In genomic region chr11:114058871-114059277, GRCh38 we compare ENCODE assay signal across 8 cellular contexts. TPM values are rescaled to one million over a fixed set of nuclear protein-coding genes. Genes with fewer than 3 reads are reported as not detected.
DNase-seq lines count a peak whose midpoint lies in the region; ATAC-seq and TF ChIP-seq lines count a peak whose summit lies in the region.

No MANE protein-coding gene starts in this region.

- peak overlapping the region; percentile 72 for H3K4me3 Mint-ChIP-seq in activated CD8-positive, alpha-beta T cell treated with anti-CD3 and anti-CD28 coated beads for 36 hours

- POLR2A ChIA-PET in activated CD8-positive, alpha-beta T cell treated with anti-CD3 and anti-CD28 coated beads for 36 hours (lab: Charles Lee) = no interaction called here

- no peak overlapping the region for H3K27ac Mint-ChIP-seq in activated CD8-positive, alpha-beta T cell treated with anti-CD3 and anti-CD28 coated beads for 36 hours

- peak overlapping the region; percentile 97 to 99 for H3K4me3 ChIP-seq in prostate gland

- DNase-seq in DMS53 treated with DMSO at 0.1 percent for 48 hours (lab: John Stamatoyannopoulos, UW; ENCODE audit: unreplicated experiment) (peak; percentile 9), left cardiac atrium (peak; percentile 57), prostate gland (ENCODE audit: low spot score) (no peak), H4 (ENCODE audit: low spot score) (no peak), GF-D8 (lab: John Stamatoyannopoulos, UW) (no peak), NCI-H226 (no peak)
- no peak for DNase-seq in activated CD8-positive, alpha-beta T cell treated with anti-CD3 and anti-CD28 coated beads for 36 hours

- WGBS in prostate gland = 1% methylated on average over 25 of the region's 25 CpGs

- no peak for TF ChIP-seq CTCF in activated CD8-positive, alpha-beta T cell treated with anti-CD3 and anti-CD28 coated beads for 36 hours (IDR thresholded peaks at IDR 0.05)
- TF ChIP-seq CTCF in prostate gland (IDR thresholded peaks at IDR 0.05) = no peak

- H3K4me1 ChIP-seq in prostate gland (replicated peaks) = peaks cover 5% of the 10 kb centered on the region

- peaks cover 38% of the 10 kb centered on the region for H3K27me3 Mint-ChIP-seq in activated CD8-positive, alpha-beta T cell treated with anti-CD3 and anti-CD28 coated beads for 36 hours

- no peaks in the 10 kb centered on the region for H3K9me3 Mint-ChIP-seq in activated CD8-positive, alpha-beta T cell treated with anti-CD3 and anti-CD28 coated beads for 36 hours

- peaks cover 9 to 10% of the 10 kb centered on the region in 2 donors for H3K36me3 ChIP-seq in prostate gland

- TF ChIP-seq POLR2A in prostate gland (IDR thresholded peaks at IDR 0.05) = no peak

- H3K27me3 ChIP-seq in prostate gland (replicated peaks; ENCODE audit: insufficient read depth) = no peaks in the 10 kb centered on the region

- H3K36me3 Mint-ChIP-seq in activated CD8-positive, alpha-beta T cell treated with anti-CD3 and anti-CD28 coated beads for 36 hours (ENCODE audit: low read depth) = no peaks in the 10 kb centered on the region

- intact Hi-C loops in activated CD8-positive, alpha-beta T cell treated with anti-CD3 and anti-CD28 coated beads for 36 hours (cut with micrococcal nuclease) = loop anchor here (10.0 kb wide), 1 partner anchor 64 kb away; no protein-coding TSS in a partner anchor
- intact Hi-C loops in left cardiac atrium (cut with DNase I) = loop anchor here in 1 of 2 donors (5.0 kb wide), 1 partner anchor 123 kb away; no protein-coding TSS in a partner anchor
- intact Hi-C loops in prostate gland (cut with DNase I) = loop anchor here (2.0 kb wide), 1 partner anchor 202 kb away; no protein-coding TSS in a partner anchor

- CTCF ChIA-PET in activated CD8-positive, alpha-beta T cell treated with anti-CD3 and anti-CD28 coated beads for 36 hours (lab: Charles Lee) = interaction anchor here (1.0 to 1.3 kb wide), 2 partner anchors 201 to 202 kb away, joined by 3 to 7 read pairs; no protein-coding TSS in a partner anchor

- H3K9me3 ChIP-seq in prostate gland = no peaks in the 10 kb centered on the region

- ATAC-seq in activated CD8-positive, alpha-beta T cell treated with anti-CD3 and anti-CD28 coated beads for 36 hours = no peak
- no peak for ATAC-seq in left cardiac atrium
- no peak for ATAC-seq in GM21367 (IDR thresholded peaks at IDR 0.05; ENCODE audit: unreplicated experiment)

- peaks cover 3% of the 10 kb centered on the region for H3K4me1 Mint-ChIP-seq in activated CD8-positive, alpha-beta T cell treated with anti-CD3 and anti-CD28 coated beads for 36 hours (ENCODE audit: low read depth)

- H3K27ac ChIP-seq in prostate gland = peak overlapping the region; percentile 100

RNA-seq across cellular contexts. Expression of gene ZBTB16, which starts 0.6 kb away (rescaled TPM):
- total RNA-seq in activated CD8-positive, alpha-beta T cell treated with anti-CD3 and anti-CD28 coated beads for 36 hours = 10 to 100 TPM in 1 of 2 experiments, 1 to 10 TPM in 1; 9.5 to 10.1 TPM
- 10 to 100 TPM; 65.2 to 79.5 TPM for total RNA-seq in left cardiac atrium
- total RNA-seq in prostate gland = 100 to 1,000 TPM; 171 to 230 TPM
- not detected in 2 replicates for total RNA-seq in H4 (2014; rRNA removed; shearing (Covaris generic))

Comparison
In these comparisons a context has a peak if more than half of its experiments do, and no peak if none do; other contexts are left out.
1. DNase-seq: peak in DMS53 treated with DMSO at 0.1 percent for 48 hours (single experiment) and left cardiac atrium (single experiment); none in activated CD8-positive, alpha-beta T cell treated with anti-CD3 and anti-CD28 coated beads for 36 hours (single experiment), prostate gland (single experiment), H4 (single experiment), GF-D8 (single experiment) and NCI-H226 (single experiment).
2. RNA of gene ZBTB16, which starts 0.6 kb away (total RNA-seq): 171 to 230 TPM in prostate gland, 65.2 to 79.5 TPM in left cardiac atrium and 9.5 to 10.1 TPM in activated CD8-positive, alpha-beta T cell treated with anti-CD3 and anti-CD28 coated beads for 36 hours; not detected in H4; every median in the first group is over 10 times any median in the second.